ENCODE assay signal across 1 cellular context in genomic region chr5:85823462-85824426, GRCh38.
TF ChIP-seq lines count a peak whose summit lies in the region.

No MANE protein-coding gene starts in this region.

TF ChIP-seq in H1, 55 proteins besides CTCF, POLR2A, EP300 and RAD21:
- TF ChIP-seq RNF2 (IDR thresholded peaks at IDR 0.05; ENCODE audit: borderline replicate concordance, low read depth, low read length, missing control alignments, poor library complexity, severe bottlenecking) (no peak), SRF (IDR thresholded peaks at IDR 0.05; ENCODE audit: low read depth, low read length) (no peak), SIRT6 (IDR thresholded peaks at IDR 0.05; ENCODE audit: low read length) (no peak)
